25 cellular contexts compared by ENCODE assay signal in genomic region chr3:140914384-140914945, GRCh38. TPM values are rescaled to one million over a fixed set of nuclear protein-coding genes. Genes with fewer than 3 reads are reported as not detected.
A peak's percentile ranks its signal among the peaks of the same experiment; 100 is the strongest.
DNase-seq lines count a peak whose midpoint lies in the region; ATAC-seq, FAIRE-seq and TF ChIP-seq lines count a peak whose summit lies in the region.
"Had no signal": no experiment of that assay in that cellular context is flagged by ENCODE, and none has a peak within 500 bp of the region (broad histone marks: within the 10 kb centered on the region; RNA-seq: fewer than 3 reads in every experiment).

No MANE protein-coding gene starts in this region.

- H3K9me3 Mint-ChIP-seq in nephron = no peaks in the 10 kb centered on the region
- H3K9me3 Mint-ChIP-seq: IgD-negative memory B cell had no signal

- TF ChIP-seq RAD21 in H1 (IDR thresholded peaks at IDR 0.05 in 1 of 2, conservative IDR thresholded peaks at IDR 0.05 in 1 of 2; ENCODE audit: low read depth in 2 of 2, low read length in 2 of 2) = no peak

- H3K4me3 ChIP-seq in H1 (ENCODE audit: extremely low read depth in 1 of 4, insufficient read depth in 2 of 4, low read depth in 3 of 4, low read length in 4 of 4) (no peak overlapping the region), right lobe of liver (no peak overlapping the region)

- TF ChIP-seq EP300 in H1 (IDR thresholded peaks at IDR 0.05; ENCODE audit: borderline replicate concordance in 1 of 2, low read depth in 2 of 2, low read length in 2 of 2) = no peak

- H3K4me2 ChIP-seq in H1 (ENCODE audit: insufficient read depth in 1 of 2, low read depth in 2 of 2, low read length in 2 of 2) = no peak overlapping the region
- H3K4me2 ChIP-seq: KMS-11 had no signal

- no peaks in the 10 kb centered on the region for H3K36me3 ChIP-seq in H1 (ENCODE audit: control insufficient read depth in 2 of 4, insufficient read depth in 4 of 4, low read length in 3 of 4)
- H3K36me3 ChIP-seq in right lobe of liver = no peaks in the 10 kb centered on the region

- no peak overlapping the region for H2BK120ac ChIP-seq in H1 (replicated peaks; ENCODE audit: low read depth, low read length)

- no peak overlapping the region for H4K8ac ChIP-seq in H1 (ENCODE audit: extremely low read depth, insufficient read depth, low read length)

- H3K79me1 ChIP-seq in H1 (ENCODE audit: low read depth, low read length) = no peaks in the 10 kb centered on the region

- no peak for TF ChIP-seq POLR2A in H1 (IDR thresholded peaks at IDR 0.05; ENCODE audit: control extremely low read depth in 1 of 2, low read depth in 2 of 2, low read length in 2 of 2)
- TF ChIP-seq POLR2A in right lobe of liver (IDR thresholded peaks at IDR 0.05) = no peak

- H3K4me1 ChIP-seq in H1 (replicated peaks in 1 of 4; ENCODE audit: control insufficient read depth in 3 of 4, insufficient read depth in 4 of 4, low read length in 3 of 4) = no peaks in the 10 kb centered on the region; a peak in 2 of 7 replicates
- peaks cover 0 to 5% (median 0%) of the 10 kb centered on the region in 4 donors for H3K4me1 ChIP-seq in right lobe of liver

- H3K4me3 Mint-ChIP-seq in nephron = no peak overlapping the region
- H3K4me3 Mint-ChIP-seq: CD4-positive, alpha-beta memory T cell; IgD-negative memory B cell had no signal

- H3K9ac ChIP-seq in H1 (replicated peaks in 1 of 4; ENCODE audit: extremely low read depth in 1 of 4, low read depth in 3 of 4, low read length in 3 of 4) = no peak overlapping the region
- H3K9ac ChIP-seq: KMS-11 had no signal

- 92% methylated on average over 4 of the region's 4 CpGs; no CpG with 5 or more reads in 1 of the 2 experiments for WGBS in H1 (ENCODE audit: extremely low coverage in 1 of 2, insufficient coverage in 1 of 2, insufficient read length in 1 of 2, insufficient replicate concordance in 2 of 2, low coverage in 1 of 2, low lambda C conversion rate in 2 of 2, missing lambda C conversion rate in 1 of 2), 2 experiments
- 67% methylated on average over 4 of the region's 4 CpGs for WGBS in right lobe of liver (ENCODE audit: insufficient coverage, low coverage, low lambda C conversion rate, missing lambda C conversion rate)

- POLR2A ChIA-PET in H1 (lab: Charles Lee; ENCODE audit: partially characterized antibody) = no interaction called here

- peaks cover 18% of the 10 kb centered on the region for H3K27me3 Mint-ChIP-seq in nephron (ENCODE audit: low read depth)

- H4K91ac ChIP-seq in H1 (replicated peaks; ENCODE audit: insufficient read length, low read length) = no peak overlapping the region

- no peak overlapping the region for H3K27ac ChIP-seq in H1 (ENCODE audit: low read depth, low read length)
- no peak overlapping the region for H3K27ac ChIP-seq in right lobe of liver
- H3K27ac ChIP-seq: KMS-11, RWPE1 had no signal

- H3K9me3 ChIP-seq in H1 (ENCODE audit: insufficient read depth in 2 of 2, low read depth in 1 of 2, low read length in 1 of 2) (no peaks in the 10 kb centered on the region), right lobe of liver (no peaks in the 10 kb centered on the region)

- DNase-seq in MV-4-11 (lab: John Stamatoyannopoulos, UW) (peak; percentile 31), H1 (ENCODE audit: low read depth in 1 of 2, low spot score in 2 of 2) (no peak), SW480 (ENCODE audit: low spot score) (no peak), right lobe of liver (no peak)
- no peak for DNase-seq in stimulated activated naive CD4-positive, alpha-beta T cell treated with Interleukin-2 at 50 U/mL for 16 hours (lab: John Stamatoyannopoulos, UW)
- DNase-seq: C1 segment of cervical spinal cord; CD4-positive, alpha-beta memory T cell; COR-L47; DMS53; H7; NCI-H1417; NCI-H1694; NCI-H2029 treated with DMSO at 0.1 percent for 48 hours; NCI-H446 treated with DMSO at 0.1 percent for 48 hours; NCI-H526; NCI-H82; NK-92 treated with Interleukin-12 subunit alpha and Interleukin-12 subunit beta, amount 100 ng/mL, for 24 hours; SHP77 had no signal

- H2BK5ac ChIP-seq in H1 (ENCODE audit: low read depth, low read length) = no peak overlapping the region

- H3K27me3 ChIP-seq in H1 (replicated peaks in 1 of 4; ENCODE audit: control insufficient read depth in 3 of 4, extremely low read depth in 1 of 4, insufficient read depth in 3 of 4, low read length in 3 of 4) (no peaks in the 10 kb centered on the region; a peak in 1 of 7 replicates), right lobe of liver (peaks cover 0 to 31% of the 10 kb centered on the region in 2 donors)

- H3K4ac ChIP-seq in H1 (replicated peaks; ENCODE audit: insufficient read length, low read depth, low read length) = no peak overlapping the region

- H2BK20ac ChIP-seq in H1 (ENCODE audit: low read length) = no peak overlapping the region

- peaks cover 26% of the 10 kb centered on the region for H3K4me1 Mint-ChIP-seq in nephron
- H3K4me1 Mint-ChIP-seq: CD4-positive, alpha-beta memory T cell had no signal

- no peaks in the 10 kb centered on the region for H3K36me3 Mint-ChIP-seq in nephron (ENCODE audit: low read depth)
- H3K36me3 Mint-ChIP-seq: CD4-positive, alpha-beta memory T cell; IgD-negative memory B cell had no signal

- no peaks in the 10 kb centered on the region for H4K20me1 ChIP-seq in H1 (replicated peaks in 1 of 2; ENCODE audit: control insufficient read depth in 1 of 2, insufficient read depth in 2 of 2, low read length in 2 of 2)

- H3K79me2 ChIP-seq in H1 (ENCODE audit: control insufficient read depth in 1 of 2, insufficient read depth in 2 of 2, low read length in 2 of 2) = no peaks in the 10 kb centered on the region

- H3K14ac ChIP-seq in H1 (ENCODE audit: insufficient read length) = no peak overlapping the region

- TF ChIP-seq CTCF in H1 (IDR thresholded peaks at IDR 0.05; ENCODE audit: control extremely low read depth in 1 of 3, insufficient read depth in 1 of 3, low read depth in 1 of 3, low read length in 3 of 3) (no peak), nephron (IDR thresholded peaks at IDR 0.05; ENCODE audit: unreplicated experiment in 3 of 3) (no peak), right lobe of liver (IDR thresholded peaks at IDR 0.05) (no peak)

- H2AFZ ChIP-seq in H1 (ENCODE audit: low read length) = 0 out of 2 replicates have a peak overlapping the region, but pooled peaks have one; percentile 37

- no peak overlapping the region for H3K56ac ChIP-seq in H1 (replicated peaks; ENCODE audit: insufficient read length, low read depth, low read length)

- H2AK5ac ChIP-seq in H1 (ENCODE audit: low read depth, low read length) = no peak overlapping the region

- H4K5ac ChIP-seq in H1 (ENCODE audit: insufficient read length, low read depth, low read length) = no peak overlapping the region

- no peak overlapping the region for H2BK15ac ChIP-seq in H1 (ENCODE audit: low read length)

- intact Hi-C loops in right lobe of liver (cut with DNase I) = no loop called here

- ATAC-seq in right lobe of liver = no peak
- no peak for ATAC-seq in HG02763 (IDR thresholded peaks at IDR 0.05; ENCODE audit: unreplicated experiment)
- ATAC-seq: Panc1 had no signal

- H3K23ac ChIP-seq in H1 (ENCODE audit: insufficient read length) = no peak overlapping the region

- no peak overlapping the region for H3K18ac ChIP-seq in H1 (ENCODE audit: extremely low read depth, low read length)

- FAIRE-seq in H1 (lab: Jason Lieb, UNC) = no peak
- FAIRE-seq: G401.6 had no signal

- H2BK12ac ChIP-seq in H1 (ENCODE audit: low read depth, low read length) = no peak overlapping the region

- H3K23me2 ChIP-seq in H1 (ENCODE audit: low read depth, low read length) = no peaks in the 10 kb centered on the region

- CTCF ChIA-PET in H1 (lab: Charles Lee; ENCODE audit: partially characterized antibody) = interaction anchor here (3.4 kb wide), 1 partner anchor 17 kb away, joined by 18 read pairs; no protein-coding TSS in a partner anchor

- H3K27ac Mint-ChIP-seq in nephron = peak overlapping the region in 2 of 3 experiments; percentile 31 to 43
- H3K27ac Mint-ChIP-seq: CD4-positive, alpha-beta memory T cell; IgD-negative memory B cell had no signal

TF ChIP-seq in H1, 55 proteins besides CTCF, POLR2A, EP300 and RAD21 (continues in another document):
- TF ChIP-seq EGR1 (IDR thresholded peaks at IDR 0.05; ENCODE audit: borderline replicate concordance, low read depth, low read length) = no peak
- no peak for TF ChIP-seq YY1 (IDR thresholded peaks at IDR 0.05; ENCODE audit: low read depth, low read length)
- TF ChIP-seq SRF (IDR thresholded peaks at IDR 0.05; ENCODE audit: low read depth, low read length) = no peak
- no peak for TF ChIP-seq HDAC6 (IDR thresholded peaks at IDR 0.05; ENCODE audit: low read depth, low read length)
- no peak for TF ChIP-seq USF2 (IDR thresholded peaks at IDR 0.05; ENCODE audit: low read length)
- no peak for TF ChIP-seq GTF2F1 (IDR thresholded peaks at IDR 0.05; ENCODE audit: borderline replicate concordance, low read depth, low read length)
- no peak for TF ChIP-seq EZH2 (IDR thresholded peaks at IDR 0.05; ENCODE audit: low read depth, low read length, severe bottlenecking)
- no peak for TF ChIP-seq CEBPB (IDR thresholded peaks at IDR 0.05; ENCODE audit: low read depth, low read length)
- no peak for TF ChIP-seq E2F6 (IDR thresholded peaks at IDR 0.05)
- no peak for TF ChIP-seq POLR2AphosphoS5 (IDR thresholded peaks at IDR 0.05; ENCODE audit: low read depth, low read length)
- TF ChIP-seq SAP30 (IDR thresholded peaks at IDR 0.05; ENCODE audit: insufficient read depth, insufficient replicate concordance, low read length) = no peak

RNA-seq across cellular contexts. Expression of gene SLC25A36, which starts 27.2 kb away (rescaled TPM):
- total RNA-seq in H1 (2021; fragmentation: NEBNext Ultra II Directional; extraction: Animal tissue kit (Norgen Biotek cat#: 25700)) = 71.8 and 74.6 TPM in 2 replicates
- polyA plus RNA-seq in H1 (2011; rRNA removed) = 38.1 and 42.9 TPM in 2 replicates
- 52.2 TPM for polyA plus RNA-seq in H1 (2011; cell fraction: cytosol; rRNA removed)
- 67.4 TPM for polyA plus RNA-seq in H1 (2011; cell fraction: nucleus; rRNA removed)
- 30.1 to 51.5 TPM (median 43.0 TPM) in 4 replicates for polyA plus RNA-seq in H1 (2012, experiment 1 of 2)
- polyA plus RNA-seq in H1 (2012, experiment 2 of 2) = 2.4 TPM
- 67.8 TPM for polyA plus RNA-seq in H1 (2013, experiment 1 of 2)
- 60.3 TPM for polyA plus RNA-seq in H1 (2013, experiment 2 of 2)
- polyA minus RNA-seq in H1 (2011; rRNA and poly(A)+ RNA removed) = 64.8 and 91.5 TPM in 2 replicates
- 52.4 TPM for polyA minus RNA-seq in H1 (2011; cell fraction: cytosol; rRNA and poly(A)+ RNA removed)
- 170 TPM for polyA minus RNA-seq in H1 (2011; cell fraction: nucleus; rRNA and poly(A)+ RNA removed)
- 1 to 10 TPM; 2.8 to 6.0 (median 5.1) TPM for total RNA-seq in right lobe of liver

Comparison
In these comparisons a context has a peak if more than half of its experiments do, and no peak if none do; other contexts are left out.
1. RNA of gene SLC25A36, which starts 27.2 kb away (total RNA-seq): 71.8 to 74.6 TPM in H1; 2.8 to 6.0 TPM in right lobe of liver; every median in the first group is over 10 times any median in the second.